In genomic region chr5:174376056-174376455, GRCh38 we compare ENCODE assay signal across 15 cellular contexts.
DNase-seq lines count a peak whose midpoint lies in the region; ATAC-seq and TF ChIP-seq lines count a peak whose summit lies in the region.
"Had no signal": no experiment of that assay in that cellular context is flagged by ENCODE, and none has a peak within 500 bp of the region (broad histone marks: within the 10 kb centered on the region; RNA-seq: fewer than 3 reads in every experiment).

No MANE protein-coding gene starts in this region.

- 70% methylated on average over 4 of the region's 4 CpGs for WGBS in smooth muscle cell (ENCODE audit: low lambda C conversion rate)
- 71 to 77% methylated on average over 3 to 4 of the region's 4 CpGs for WGBS in body of pancreas, 2 donors

- no peak overlapping the region for H3K4me3 ChIP-seq in GM23338
- H3K4me3 ChIP-seq in smooth muscle cell = no peak overlapping the region
- H3K4me3 ChIP-seq in body of pancreas = no peak overlapping the region

- H3K27ac ChIP-seq in GM23338 (ENCODE audit: low read depth) = no peak overlapping the region
- peak overlapping the region; percentile 86 for H3K27ac ChIP-seq in smooth muscle cell (ENCODE audit: low read depth)
- no peak overlapping the region for H3K27ac ChIP-seq in body of pancreas

- H3F3A ChIP-seq in GM23338 (replicated peaks; ENCODE audit: low read depth) (no peaks in the 10 kb centered on the region), smooth muscle cell (ENCODE audit: low read depth) (peaks cover 5% of the 10 kb centered on the region)

- peak overlapping the region; percentile 40 for H3K9ac ChIP-seq in smooth muscle cell (ENCODE audit: low read depth)

- no peaks in the 10 kb centered on the region for H3K79me2 ChIP-seq in GM23338 (replicated peaks; ENCODE audit: insufficient read depth)
- no peaks in the 10 kb centered on the region for H3K79me2 ChIP-seq in smooth muscle cell (ENCODE audit: low read depth)

- H3K4me1 Mint-ChIP-seq in GM23338 = no peaks in the 10 kb centered on the region
- H3K4me1 Mint-ChIP-seq: CD4-positive, alpha-beta memory T cell; H9 had no signal

- H3K27me3 Mint-ChIP-seq in GM23338 (ENCODE audit: insufficient read depth, low read depth, poor library complexity) = no peaks in the 10 kb centered on the region

- ATAC-seq in GM23338 = no peak
- ATAC-seq in GM18873 (IDR thresholded peaks at IDR 0.05; ENCODE audit: low FRiP score, unreplicated experiment) = no peak
- ATAC-seq in body of pancreas = no peak
- ATAC-seq: HCT116 had no signal

- H4K20me1 ChIP-seq in GM23338 (replicated peaks; ENCODE audit: insufficient read depth) (no peaks in the 10 kb centered on the region), smooth muscle cell (ENCODE audit: low read depth) (no peaks in the 10 kb centered on the region)

- no peaks in the 10 kb centered on the region for H3K36me3 Mint-ChIP-seq in GM23338 (ENCODE audit: low read depth)
- H3K36me3 Mint-ChIP-seq: CD4-positive, alpha-beta memory T cell had no signal

- H3K36me3 ChIP-seq in GM23338 (ENCODE audit: insufficient read depth) = no peaks in the 10 kb centered on the region
- no peaks in the 10 kb centered on the region for H3K36me3 ChIP-seq in smooth muscle cell (ENCODE audit: low read depth)
- H3K36me3 ChIP-seq in body of pancreas (replicated peaks in 1 of 2; ENCODE audit: insufficient read depth in 1 of 2, low read depth in 2 of 2) = no peaks in the 10 kb centered on the region

- H3K4me1 ChIP-seq in GM23338 (ENCODE audit: insufficient read depth) = no peaks in the 10 kb centered on the region
- no peaks in the 10 kb centered on the region for H3K4me1 ChIP-seq in smooth muscle cell (ENCODE audit: low read depth)
- H3K4me1 ChIP-seq in body of pancreas = no peaks in the 10 kb centered on the region

- intact Hi-C loops in body of pancreas (cut with DNase I) = no loop called here

- no peaks in the 10 kb centered on the region for H3K27me3 ChIP-seq in GM23338 (ENCODE audit: insufficient read depth)
- no peaks in the 10 kb centered on the region for H3K27me3 ChIP-seq in smooth muscle cell (ENCODE audit: low read depth)
- no peaks in the 10 kb centered on the region for H3K27me3 ChIP-seq in body of pancreas

- H3K9me2 ChIP-seq in GM23338 (ENCODE audit: insufficient read depth) = no peaks in the 10 kb centered on the region

- H3K4me3 Mint-ChIP-seq in GM23338 = no peak overlapping the region
- H3K4me3 Mint-ChIP-seq: CD4-positive, alpha-beta memory T cell; H9 had no signal

- no peak overlapping the region for H3K4me2 ChIP-seq in GM23338
- H3K4me2 ChIP-seq in smooth muscle cell = no peak overlapping the region

- no peak for TF ChIP-seq POLR2A in body of pancreas (IDR thresholded peaks at IDR 0.05)

- no peak overlapping the region for H2AFZ ChIP-seq in GM23338
- H2AFZ ChIP-seq in smooth muscle cell (ENCODE audit: low read depth) = no peak overlapping the region

- DNase-seq in GM23338 (ENCODE audit: low spot score) (peak; percentile 4), RPMI7951 (ENCODE audit: low read depth) (peak; percentile 59), islet precursor cell (peak; percentile 96), smooth muscle cell (lab: John Stamatoyannopoulos, UW; ENCODE audit: unreplicated experiment) (no peak), NCI-H2081 (lab: John Stamatoyannopoulos, UW) (no peak), body of pancreas (no peak)
- DNase-seq: C1 segment of cervical spinal cord; Calu3; CD4-positive, alpha-beta memory T cell; COR-L47; DMS53; DMS79 treated with DMSO at 0.1 percent for 48 hours; H9 had no signal

- no peak overlapping the region for H3K27ac Mint-ChIP-seq in GM23338
- H3K27ac Mint-ChIP-seq: CD4-positive, alpha-beta memory T cell; H9 had no signal

- H3K9me3 ChIP-seq in smooth muscle cell (replicated peaks; ENCODE audit: low read depth) (no peaks in the 10 kb centered on the region), body of pancreas (no peaks in the 10 kb centered on the region)

- TF ChIP-seq CTCF in GM23338 (conservative IDR thresholded peaks at IDR 0.05; ENCODE audit: low read depth in 2 of 2) (no peak), smooth muscle cell (IDR thresholded peaks at IDR 0.05; ENCODE audit: borderline replicate concordance, insufficient read depth, poor library complexity, severe bottlenecking) (no peak), body of pancreas (IDR thresholded peaks at IDR 0.05) (no peak)

- H3K9me3 Mint-ChIP-seq in GM23338 = no peaks in the 10 kb centered on the region; the same call in 2 of the 3 replicates
- H3K9me3 Mint-ChIP-seq: H9 had no signal

TF ChIP-seq in GM23338, 12 proteins besides CTCF, POLR2A, EP300 and RAD21:
- no peak for TF ChIP-seq EZH2 (IDR thresholded peaks at IDR 0.05; ENCODE audit: low read depth, unreplicated experiment)
- no peak for TF ChIP-seq EZH2phosphoT487 (IDR thresholded peaks at IDR 0.05; ENCODE audit: unreplicated experiment)
- TF ChIP-seq POLR2AphosphoS5 (IDR thresholded peaks at IDR 0.05; ENCODE audit: low read depth) = no peak
- TF ChIP-seq, protein P1, sequence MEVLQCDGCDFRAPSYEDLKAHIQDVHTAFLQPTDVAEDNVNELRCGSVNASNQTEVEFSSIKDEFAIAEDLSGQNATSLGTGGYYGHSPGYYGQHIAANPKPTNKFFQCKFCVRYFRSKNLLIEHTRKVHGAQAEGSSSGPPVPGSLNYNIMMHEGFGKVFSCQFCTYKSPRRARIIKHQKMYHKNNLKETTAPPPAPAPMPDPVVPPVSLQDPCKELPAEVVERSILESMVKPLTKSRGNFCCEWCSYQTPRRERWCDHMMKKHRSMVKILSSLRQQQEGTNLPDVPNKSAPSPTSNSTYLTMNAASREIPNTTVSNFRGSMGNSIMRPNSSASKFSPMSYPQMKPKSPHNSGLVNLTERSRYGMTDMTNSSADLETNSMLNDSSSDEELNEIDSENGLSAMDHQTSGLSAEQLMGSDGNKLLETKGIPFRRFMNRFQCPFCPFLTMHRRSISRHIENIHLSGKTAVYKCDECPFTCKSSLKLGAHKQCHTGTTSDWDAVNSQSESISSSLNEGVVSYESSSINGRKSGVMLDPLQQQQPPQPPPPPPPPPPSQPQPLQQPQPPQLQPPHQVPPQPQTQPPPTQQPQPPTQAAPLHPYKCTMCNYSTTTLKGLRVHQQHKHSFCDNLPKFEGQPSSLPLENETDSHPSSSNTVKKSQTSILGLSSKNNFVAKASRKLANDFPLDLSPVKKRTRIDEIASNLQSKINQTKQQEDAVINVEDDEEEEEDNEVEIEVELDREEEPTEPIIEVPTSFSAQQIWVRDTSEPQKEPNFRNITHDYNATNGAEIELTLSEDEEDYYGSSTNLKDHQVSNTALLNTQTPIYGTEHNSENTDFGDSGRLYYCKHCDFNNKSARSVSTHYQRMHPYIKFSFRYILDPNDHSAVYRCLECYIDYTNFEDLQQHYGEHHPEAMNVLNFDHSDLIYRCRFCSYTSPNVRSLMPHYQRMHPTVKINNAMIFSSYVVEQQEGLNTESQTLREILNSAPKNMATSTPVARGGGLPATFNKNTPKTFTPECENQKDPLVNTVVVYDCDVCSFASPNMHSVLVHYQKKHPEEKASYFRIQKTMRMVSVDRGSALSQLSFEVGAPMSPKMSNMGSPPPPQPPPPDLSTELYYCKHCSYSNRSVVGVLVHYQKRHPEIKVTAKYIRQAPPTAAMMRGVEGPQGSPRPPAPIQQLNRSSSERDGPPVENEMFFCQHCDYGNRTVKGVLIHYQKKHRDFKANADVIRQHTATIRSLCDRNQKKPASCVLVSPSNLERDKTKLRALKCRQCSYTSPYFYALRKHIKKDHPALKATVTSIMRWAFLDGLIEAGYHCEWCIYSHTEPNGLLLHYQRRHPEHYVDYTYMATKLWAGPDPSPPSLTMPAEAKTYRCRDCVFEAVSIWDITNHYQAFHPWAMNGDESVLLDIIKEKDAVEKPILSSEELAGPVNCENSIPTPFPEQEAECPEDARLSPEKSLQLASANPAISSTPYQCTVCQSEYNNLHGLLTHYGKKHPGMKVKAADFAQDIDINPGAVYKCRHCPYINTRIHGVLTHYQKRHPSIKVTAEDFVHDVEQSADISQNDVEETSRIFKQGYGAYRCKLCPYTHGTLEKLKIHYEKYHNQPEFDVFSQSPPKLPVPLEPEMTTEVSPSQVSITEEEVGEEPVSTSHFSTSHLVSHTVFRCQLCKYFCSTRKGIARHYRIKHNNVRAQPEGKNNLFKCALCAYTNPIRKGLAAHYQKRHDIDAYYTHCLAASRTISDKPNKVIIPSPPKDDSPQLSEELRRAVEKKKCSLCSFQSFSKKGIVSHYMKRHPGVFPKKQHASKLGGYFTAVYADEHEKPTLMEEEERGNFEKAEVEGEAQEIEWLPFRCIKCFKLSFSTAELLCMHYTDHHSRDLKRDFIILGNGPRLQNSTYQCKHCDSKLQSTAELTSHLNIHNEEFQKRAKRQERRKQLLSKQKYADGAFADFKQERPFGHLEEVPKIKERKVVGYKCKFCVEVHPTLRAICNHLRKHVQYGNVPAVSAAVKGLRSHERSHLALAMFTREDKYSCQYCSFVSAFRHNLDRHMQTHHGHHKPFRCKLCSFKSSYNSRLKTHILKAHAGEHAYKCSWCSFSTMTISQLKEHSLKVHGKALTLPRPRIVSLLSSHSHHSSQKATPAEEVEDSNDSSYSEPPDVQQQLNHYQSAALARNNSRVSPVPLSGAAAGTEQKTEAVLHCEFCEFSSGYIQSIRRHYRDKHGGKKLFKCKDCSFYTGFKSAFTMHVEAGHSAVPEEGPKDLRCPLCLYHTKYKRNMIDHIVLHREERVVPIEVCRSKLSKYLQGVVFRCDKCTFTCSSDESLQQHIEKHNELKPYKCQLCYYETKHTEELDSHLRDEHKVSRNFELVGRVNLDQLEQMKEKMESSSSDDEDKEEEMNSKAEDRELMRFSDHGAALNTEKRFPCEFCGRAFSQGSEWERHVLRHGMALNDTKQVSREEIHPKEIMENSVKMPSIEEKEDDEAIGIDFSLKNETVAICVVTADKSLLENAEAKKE (CRISPR knock-in tag; IDR thresholded peaks at IDR 0.05) = no peak
- no peak for TF ChIP-seq ZNF114 (CRISPR knock-in tag; IDR thresholded peaks at IDR 0.05)
- no peak for TF ChIP-seq CREB1 (CRISPR knock-in tag; IDR thresholded peaks at IDR 0.05; ENCODE audit: low read depth)

Comparison
In these comparisons a context has a peak if more than half of its experiments do, and no peak if none do; other contexts are left out.
1. DNase-seq: peak in GM23338 (single experiment), RPMI7951 (single experiment) and islet precursor cell (single experiment); none in smooth muscle cell (single experiment), NCI-H2081 (0 of 2) and body of pancreas (0 of 4).